In the genomic region with DNA sequence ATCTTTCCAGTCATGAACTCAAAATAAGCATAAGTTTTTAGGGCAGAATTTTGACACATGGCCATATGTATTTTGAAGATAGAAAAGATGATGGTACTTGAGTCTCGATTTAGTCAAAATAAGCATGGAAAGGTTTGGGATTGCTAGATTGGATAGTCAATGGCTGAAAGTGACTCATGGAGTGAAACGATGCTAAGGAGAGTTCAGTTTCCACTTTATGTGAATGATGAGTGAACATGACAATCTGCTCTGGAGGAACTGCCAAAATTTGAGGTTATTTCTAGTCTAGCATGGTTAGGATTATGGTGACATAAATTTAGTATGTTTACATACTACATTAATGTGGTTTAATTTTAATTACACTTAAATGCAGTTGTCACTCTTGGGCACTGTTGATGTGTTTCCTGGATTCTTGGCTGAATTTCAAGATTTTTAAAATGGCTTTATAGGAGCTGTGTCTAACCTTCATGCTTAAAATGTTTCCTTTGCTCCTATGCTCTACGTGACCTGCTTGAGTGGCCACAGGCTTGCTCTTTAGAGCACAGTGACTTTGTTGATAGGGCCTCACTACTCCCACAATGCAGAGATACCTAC, we compare ENCODE assay signal across 2 cellular contexts.
A peak's percentile ranks its signal among the peaks of the same experiment; 100 is the strongest.
TF ChIP-seq lines count a peak whose summit lies in the region.

No MANE protein-coding gene starts in this region.

TF ChIP-seq in HEK293, 187 proteins besides CTCF, POLR2A, EP300 and RAD21 (continued from another document and continues in another):
- TF ChIP-seq ELK4 (IDR thresholded peaks at IDR 0.05; ENCODE audit: borderline replicate concordance, low read depth, low read length) (no peak), ZNF354C (tag by site-specific recombination; IDR thresholded peaks at IDR 0.05; ENCODE audit: borderline replicate concordance, low read depth) (no peak), GLI4 (tag by site-specific recombination; IDR thresholded peaks at IDR 0.05) (no peak), ZBTB48 (tag by site-specific recombination; IDR thresholded peaks at IDR 0.05) (no peak), TSHZ1 (tag by site-specific recombination; IDR thresholded peaks at IDR 0.05; ENCODE audit: borderline replicate concordance) (no peak; the same call in 1 of the 2 replicates), ZNF146 (tag by site-specific recombination; IDR thresholded peaks at IDR 0.05) (no peak), IKZF3 (tag by site-specific recombination; IDR thresholded peaks at IDR 0.05) (no peak), ZNF341 (tag by site-specific recombination; IDR thresholded peaks at IDR 0.05; ENCODE audit: low read depth) (no peak), ZSCAN30 (tag by site-specific recombination; IDR thresholded peaks at IDR 0.05) (no peak), ATF2 (tag by site-specific recombination; IDR thresholded peaks at IDR 0.05; ENCODE audit: low read depth) (no peak), FEZF1 (tag by site-specific recombination; IDR thresholded peaks at IDR 0.05) (peak; percentile 36; the same call in 1 of the 2 replicates), SP7 (tag by site-specific recombination; IDR thresholded peaks at IDR 0.05) (0 out of 2 replicates have a peak, but pooled peaks have one; percentile 30), ZNF514 (tag by site-specific recombination; IDR thresholded peaks at IDR 0.05) (no peak), ZNF654 (tag by site-specific recombination; IDR thresholded peaks at IDR 0.05; ENCODE audit: low read depth) (no peak), ZNF791 (tag by site-specific recombination; IDR thresholded peaks at IDR 0.05) (no peak)
- TF ChIP-seq, protein P1, sequence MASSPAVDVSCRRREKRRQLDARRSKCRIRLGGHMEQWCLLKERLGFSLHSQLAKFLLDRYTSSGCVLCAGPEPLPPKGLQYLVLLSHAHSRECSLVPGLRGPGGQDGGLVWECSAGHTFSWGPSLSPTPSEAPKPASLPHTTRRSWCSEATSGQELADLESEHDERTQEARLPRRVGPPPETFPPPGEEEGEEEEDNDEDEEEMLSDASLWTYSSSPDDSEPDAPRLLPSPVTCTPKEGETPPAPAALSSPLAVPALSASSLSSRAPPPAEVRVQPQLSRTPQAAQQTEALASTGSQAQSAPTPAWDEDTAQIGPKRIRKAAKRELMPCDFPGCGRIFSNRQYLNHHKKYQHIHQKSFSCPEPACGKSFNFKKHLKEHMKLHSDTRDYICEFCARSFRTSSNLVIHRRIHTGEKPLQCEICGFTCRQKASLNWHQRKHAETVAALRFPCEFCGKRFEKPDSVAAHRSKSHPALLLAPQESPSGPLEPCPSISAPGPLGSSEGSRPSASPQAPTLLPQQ (tag by site-specific recombination; IDR thresholded peaks at IDR 0.05), result no peak
- TF ChIP-seq, protein P2, sequence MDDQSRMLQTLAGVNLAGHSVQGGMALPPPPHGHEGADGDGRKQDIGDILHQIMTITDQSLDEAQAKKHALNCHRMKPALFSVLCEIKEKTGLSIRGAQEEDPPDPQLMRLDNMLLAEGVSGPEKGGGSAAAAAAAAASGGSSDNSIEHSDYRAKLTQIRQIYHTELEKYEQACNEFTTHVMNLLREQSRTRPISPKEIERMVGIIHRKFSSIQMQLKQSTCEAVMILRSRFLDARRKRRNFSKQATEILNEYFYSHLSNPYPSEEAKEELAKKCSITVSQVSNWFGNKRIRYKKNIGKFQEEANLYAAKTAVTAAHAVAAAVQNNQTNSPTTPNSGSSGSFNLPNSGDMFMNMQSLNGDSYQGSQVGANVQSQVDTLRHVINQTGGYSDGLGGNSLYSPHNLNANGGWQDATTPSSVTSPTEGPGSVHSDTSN (CRISPR knock-in tag; IDR thresholded peaks at IDR 0.05), result no peak

TF ChIP-seq in HepG2, 621 proteins besides CTCF, POLR2A, EP300 and RAD21 (continued from another document):
- TF ChIP-seq AGO2 (optimal IDR thresholded peaks at IDR 0.05; ENCODE audit: low read depth, low read length), result peak; percentile 72
- no peak for TF ChIP-seq AHR (CRISPR knock-in tag; IDR thresholded peaks at IDR 0.05)
- TF ChIP-seq ZNF383 (CRISPR knock-in tag; IDR thresholded peaks at IDR 0.05; ENCODE audit: borderline replicate concordance), result no peak
- TF ChIP-seq KLF15 (CRISPR knock-in tag; IDR thresholded peaks at IDR 0.05; ENCODE audit: borderline replicate concordance), result no peak
- TF ChIP-seq ATF2 (CRISPR knock-in tag; IDR thresholded peaks at IDR 0.05), result no peak
- no peak for TF ChIP-seq REL (CRISPR knock-in tag; conservative IDR thresholded peaks at IDR 0.05)
- no peak for TF ChIP-seq PRPF4 (IDR thresholded peaks at IDR 0.05; ENCODE audit: low read depth, low read length, poor library complexity, severe bottlenecking)
- TF ChIP-seq, protein P3, sequence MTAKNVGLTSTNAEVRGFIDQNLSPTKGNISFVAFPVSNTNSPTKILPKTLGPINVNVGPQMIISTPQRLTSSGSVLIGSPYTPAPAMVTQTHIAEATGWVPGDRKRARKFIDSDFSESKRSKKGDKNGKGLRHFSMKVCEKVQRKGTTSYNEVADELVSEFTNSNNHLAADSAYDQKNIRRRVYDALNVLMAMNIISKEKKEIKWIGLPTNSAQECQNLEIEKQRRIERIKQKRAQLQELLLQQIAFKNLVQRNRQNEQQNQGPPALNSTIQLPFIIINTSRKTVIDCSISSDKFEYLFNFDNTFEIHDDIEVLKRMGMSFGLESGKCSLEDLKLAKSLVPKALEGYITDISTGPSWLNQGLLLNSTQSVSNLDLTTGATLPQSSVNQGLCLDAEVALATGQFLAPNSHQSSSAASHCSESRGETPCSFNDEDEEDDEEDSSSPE (CRISPR knock-in tag; IDR thresholded peaks at IDR 0.05), result no peak
- 0 out of 2 replicates have a peak, but pooled peaks have one; percentile 8 for TF ChIP-seq POLR2AphosphoS5 (IDR thresholded peaks at IDR 0.05; ENCODE audit: low read depth, low read length)
- peak; percentile 73; the same call in 1 of the 2 replicates for TF ChIP-seq MBD4 (IDR thresholded peaks at IDR 0.05; ENCODE audit: borderline replicate concordance, low read length)
- TF ChIP-seq, protein P4, sequence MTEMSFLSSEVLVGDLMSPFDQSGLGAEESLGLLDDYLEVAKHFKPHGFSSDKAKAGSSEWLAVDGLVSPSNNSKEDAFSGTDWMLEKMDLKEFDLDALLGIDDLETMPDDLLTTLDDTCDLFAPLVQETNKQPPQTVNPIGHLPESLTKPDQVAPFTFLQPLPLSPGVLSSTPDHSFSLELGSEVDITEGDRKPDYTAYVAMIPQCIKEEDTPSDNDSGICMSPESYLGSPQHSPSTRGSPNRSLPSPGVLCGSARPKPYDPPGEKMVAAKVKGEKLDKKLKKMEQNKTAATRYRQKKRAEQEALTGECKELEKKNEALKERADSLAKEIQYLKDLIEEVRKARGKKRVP (CRISPR knock-in tag; IDR thresholded peaks at IDR 0.05), result 0 out of 4 replicates have a peak, but pooled peaks of 1 of the 2 experiments have one; percentile 31
